In the genomic region with DNA sequence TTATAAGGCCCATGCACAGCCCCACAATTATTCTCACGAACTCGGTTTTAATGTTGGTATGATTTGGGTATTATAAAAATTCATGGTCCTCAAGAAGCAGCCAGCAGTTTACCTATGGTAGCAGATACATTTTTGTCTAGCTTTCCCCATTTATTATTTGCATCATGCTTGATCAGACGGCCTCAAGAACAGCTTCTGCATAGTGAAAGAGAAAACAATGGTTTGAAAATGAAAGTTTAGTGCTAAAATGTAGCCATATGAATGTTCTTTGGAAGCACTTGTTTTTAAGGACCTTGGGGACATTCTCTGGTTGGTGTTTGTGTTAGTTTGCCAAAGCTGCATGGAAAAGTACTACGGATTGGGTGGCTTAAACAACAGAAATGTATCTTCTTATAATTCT, we compare ENCODE assay signal across 20 cellular contexts.
"Had no signal": no experiment of that assay in that cellular context is flagged by ENCODE, and none has a peak within 500 bp of the region (broad histone marks: within the 10 kb centered on the region; RNA-seq: fewer than 3 reads in every experiment).

No MANE protein-coding gene starts in this region.

- DNase-seq: dorsolateral prefrontal cortex; effector CD8-positive, alpha-beta T cell; heart left ventricle; hippocampal formation; islet precursor cell; left lung; lower lobe of right lung; natural killer cell; posterior cingulate gyrus; spleen; stimulated activated CD4-positive, alpha-beta T cell treated with anti-CD3 and anti-CD28 coated beads, Interleukin-15, amount 100 ng/mL, for 24 hours; stimulated activated CD4-positive, alpha-beta T cell treated with anti-CD3 and anti-CD28 coated beads, Interleukin-1b, Interleukin-23, amount 100 ng/mL, for 48 hours; stimulated activated CD4-positive, alpha-beta T cell treated with anti-CD3 and anti-CD28 coated beads, Interleukin-4, amount 100 ng/mL, for 24 hours; stimulated activated naive B cell treated with anti-CD40 and anti-IgM and Interleukin-4, amounts not matched to agents 10 μg/mL and 1 μg/mL and 100 μg/mL, for 72 hours; stimulated activated naive CD8-positive, alpha-beta T cell treated with anti-CD3 and anti-CD28 coated beads, Interleukin-15, amount 100 ng/mL, for 72 hours; testis; upper lobe of right lung had no signal

- ATAC-seq: heart left ventricle; left lung; lower lobe of right lung; natural killer cell; sciatic nerve; stimulated activated naive B cell treated with anti-CD40 and anti-IgM and Interleukin-4, amounts not matched to agents 10 μg/mL and 1 μg/mL and 100 μg/mL, for 72 hours; stimulated activated naive CD8-positive, alpha-beta T cell treated with anti-CD3 and anti-CD28 coated beads, Interleukin-15, amount 100 ng/mL, for 72 hours; upper lobe of right lung had no signal

- H3K4me3 ChIP-seq: dorsolateral prefrontal cortex, heart left ventricle, left lung, lower lobe of right lung, spleen, testis, tibial nerve, upper lobe of right lung, vagina had no signal
